ENCODE assay signal across 24 cellular contexts in the genomic region with DNA sequence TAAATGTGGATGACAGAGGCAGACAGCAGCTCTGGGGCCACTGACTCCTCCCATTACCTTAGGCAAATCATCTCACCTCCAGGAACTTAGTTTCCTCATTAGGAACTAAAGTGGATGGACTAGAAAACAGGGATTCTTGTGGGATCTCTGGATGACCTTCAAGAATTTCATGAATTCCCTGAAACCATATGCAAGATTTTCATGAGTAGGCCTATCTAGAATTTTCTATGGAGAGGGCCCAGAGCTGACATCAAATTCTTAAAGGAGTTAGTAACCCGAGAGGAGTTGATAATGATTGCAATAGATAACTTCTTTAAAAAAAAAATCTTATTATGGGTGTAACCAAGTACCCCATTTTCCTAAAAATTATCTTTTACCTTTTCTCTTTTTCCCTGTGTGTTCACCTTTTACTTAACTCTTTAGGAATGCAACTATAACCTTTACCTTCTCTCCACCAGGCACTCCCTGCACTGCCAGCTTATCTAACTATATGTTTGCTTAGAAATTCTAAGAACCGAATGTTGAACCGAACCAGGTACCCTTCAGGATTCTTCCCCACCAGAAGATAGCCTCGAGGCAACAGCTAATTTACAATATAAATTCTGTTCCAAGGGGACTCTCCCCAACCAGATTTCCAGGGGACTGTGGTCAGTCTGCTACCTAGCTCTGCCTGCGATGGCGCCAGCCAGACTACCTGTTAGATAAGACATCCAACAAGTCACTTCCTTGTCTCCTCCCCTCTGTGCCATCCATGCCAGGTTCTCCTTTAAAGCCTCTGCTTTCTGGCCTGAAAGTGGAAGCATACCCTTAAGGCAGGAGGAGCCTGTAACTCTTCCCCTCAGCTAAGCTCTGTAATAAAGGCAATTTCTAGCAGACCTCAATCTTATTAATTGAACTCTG.
A peak's percentile ranks its signal among the peaks of the same experiment; 100 is the strongest.
DNase-seq lines count a peak whose midpoint lies in the region; ATAC-seq and TF ChIP-seq lines count a peak whose summit lies in the region.
"Had no signal": no experiment of that assay in that cellular context is flagged by ENCODE, and none has a peak within 500 bp of the region (broad histone marks: within the 10 kb centered on the region; RNA-seq: fewer than 3 reads in every experiment).

No MANE protein-coding gene starts in this region.

- TF ChIP-seq CTCF in AG10803 (conservative IDR thresholded peaks at IDR 0.05; ENCODE audit: low read length), result no peak
- TF ChIP-seq CTCF in HFFc6 (IDR thresholded peaks at IDR 0.05), result no peak
- TF ChIP-seq CTCF in mucosa of descending colon (IDR thresholded peaks at IDR 0.05), result no peak
- TF ChIP-seq CTCF in uterus (IDR thresholded peaks at IDR 0.05), result no peak

- peak overlapping the region; percentile 36; the same call in 1 of the 2 replicates for H3K27ac Mint-ChIP-seq in HFFc6
- H3K27ac Mint-ChIP-seq: activated CD8-positive, alpha-beta T cell treated with anti-CD3 and anti-CD28 coated beads, Interleukin-2, amount 10 ng/mL, durations not matched to agents 7 days and 5 days; activated naive CD4-positive, alpha-beta T cell treated with anti-CD3 and anti-CD28 coated beads, Interleukin-2, amount 50 U/mL, for 24 hours; CD4-positive, alpha-beta T cell; natural killer cell treated with Interleukin-12 subunit alpha and Interleukin-12 subunit beta and Interleukin-15 and Interleukin-18, amount 100 ng/mL, for 72 hours had no signal

- peak; percentile 93 for ATAC-seq in mucosa of descending colon
- ATAC-seq in GM19397 (IDR thresholded peaks at IDR 0.05; ENCODE audit: unreplicated experiment), result no peak
- ATAC-seq: A549; activated CD8-positive, alpha-beta T cell treated with anti-CD3 and anti-CD28 coated beads, Interleukin-2, amount 10 ng/mL, durations not matched to agents 7 days and 5 days; GM12878; left ventricle myocardium superior; natural killer cell treated with Interleukin-12 subunit alpha and Interleukin-12 subunit beta and Interleukin-15 and Interleukin-18, amount 100 ng/mL, for 72 hours had no signal

- intact Hi-C loops in mucosa of descending colon (cut with DNase I, micrococcal nuclease), result no loop called here
- intact Hi-C loops in uterus (cut with DNase I; ENCODE audit: low total_unique reads), result no loop called here

- no peak overlapping the region for H3K27ac ChIP-seq in uterus
- H3K27ac ChIP-seq: A549, coronary artery, testis, vagina had no signal

- no peaks in the 10 kb centered on the region for H3K9me3 Mint-ChIP-seq in HFFc6
- H3K9me3 Mint-ChIP-seq: activated naive CD4-positive, alpha-beta T cell treated with anti-CD3 and anti-CD28 coated beads, Interleukin-2, amount 50 U/mL, for 24 hours; CD4-positive, alpha-beta T cell; natural killer cell treated with Interleukin-12 subunit alpha and Interleukin-12 subunit beta and Interleukin-15 and Interleukin-18, amount 100 ng/mL, for 72 hours had no signal

- peaks cover 3% of the 10 kb centered on the region for H3K27me3 Mint-ChIP-seq in HFFc6 (ENCODE audit: insufficient read depth)
- H3K27me3 Mint-ChIP-seq: activated naive CD4-positive, alpha-beta T cell treated with anti-CD3 and anti-CD28 coated beads, Interleukin-2, amount 50 U/mL, for 24 hours; CD4-positive, alpha-beta T cell had no signal

- no peak overlapping the region for H3K4me3 ChIP-seq in AG10803 (ENCODE audit: low read length)
- H3K4me3 ChIP-seq in mucosa of descending colon, result no peak overlapping the region
- H3K4me3 ChIP-seq in uterus, result no peak overlapping the region
- H3K4me3 ChIP-seq: A549, coronary artery, GM12878, testis, vagina had no signal

- H3K36me3 Mint-ChIP-seq in HFFc6 (ENCODE audit: low read depth), result no peaks in the 10 kb centered on the region
- H3K36me3 Mint-ChIP-seq: activated naive CD4-positive, alpha-beta T cell treated with anti-CD3 and anti-CD28 coated beads, Interleukin-2, amount 50 U/mL, for 24 hours; natural killer cell treated with Interleukin-12 subunit alpha and Interleukin-12 subunit beta and Interleukin-15 and Interleukin-18, amount 100 ng/mL, for 72 hours had no signal

- H3K9me3 ChIP-seq in mucosa of descending colon, result no peaks in the 10 kb centered on the region
- H3K9me3 ChIP-seq in uterus, result no peaks in the 10 kb centered on the region
- H3K9me3 ChIP-seq: A549, testis, vagina had no signal

- H3K4me1 Mint-ChIP-seq in HFFc6 (ENCODE audit: low read depth), result peaks cover 33% of the 10 kb centered on the region
- H3K4me1 Mint-ChIP-seq: activated naive CD4-positive, alpha-beta T cell treated with anti-CD3 and anti-CD28 coated beads, Interleukin-2, amount 50 U/mL, for 24 hours had no signal

- no peaks in the 10 kb centered on the region for H3K27me3 ChIP-seq in uterus
- H3K27me3 ChIP-seq: testis, vagina had no signal

- H3K4me1 ChIP-seq in mucosa of descending colon (ENCODE audit: low read depth), result peaks cover 3% of the 10 kb centered on the region
- no peaks in the 10 kb centered on the region for H3K4me1 ChIP-seq in uterus
- H3K4me1 ChIP-seq: A549, testis, vagina had no signal

- TF ChIP-seq POLR2A in uterus (IDR thresholded peaks at IDR 0.05), result no peak

- DNase-seq in AG10803 (ENCODE audit: low read depth), result peak; percentile 63
- peak; percentile 27 for DNase-seq in HFFc6
- DNase-seq in cerebellar cortex (ENCODE audit: low spot score), result peak; percentile 39
- peak; percentile 42 to 77 (median 63) for DNase-seq in mucosa of descending colon
- DNase-seq in 8988T, result no peak
- DNase-seq in uterus, result no peak
- no peak for DNase-seq in DMS 273 (lab: John Stamatoyannopoulos, UW; ENCODE audit: unreplicated experiment)
- DNase-seq: activated CD4-positive, alpha-beta T cell treated with anti-CD3 and anti-CD28 coated beads for 4 hours; activated CD8-positive, alpha-beta T cell treated with anti-CD3 and anti-CD28 coated beads, Interleukin-2, amount 10 ng/mL, durations not matched to agents 7 days and 5 days; CD4-positive, alpha-beta T cell; effector CD8-positive, alpha-beta T cell; glutamatergic neuron; left ventricle myocardium superior; midbrain; NCI-H146; stimulated activated naive CD4-positive, alpha-beta T cell; testis had no signal

- H3K36me3 ChIP-seq in mucosa of descending colon (ENCODE audit: low read depth) (no peaks in the 10 kb centered on the region), uterus (no peaks in the 10 kb centered on the region)
- H3K36me3 ChIP-seq: vagina had no signal

- no peak overlapping the region for H3K4me3 Mint-ChIP-seq in HFFc6
- H3K4me3 Mint-ChIP-seq: activated CD8-positive, alpha-beta T cell treated with anti-CD3 and anti-CD28 coated beads, Interleukin-2, amount 10 ng/mL, durations not matched to agents 7 days and 5 days; activated naive CD4-positive, alpha-beta T cell treated with anti-CD3 and anti-CD28 coated beads, Interleukin-2, amount 50 U/mL, for 24 hours; CD4-positive, alpha-beta T cell; natural killer cell treated with Interleukin-12 subunit alpha and Interleukin-12 subunit beta and Interleukin-15 and Interleukin-18, amount 100 ng/mL, for 72 hours had no signal

Comparison
In these comparisons a context has a peak if more than half of its experiments do, and no peak if none do; other contexts are left out.
1. DNase-seq: peak in AG10803 (single experiment), HFFc6 (single experiment), cerebellar cortex (single experiment) and mucosa of descending colon (3 of 3); none in 8988T (single experiment), uterus (0 of 2) and DMS 273 (single experiment).